In genomic region chr7:115033917-115034459, GRCh38 we compare ENCODE assay signal across 1 cellular context.
TF ChIP-seq lines count a peak whose summit lies in the region.

No MANE protein-coding gene starts in this region.

TF ChIP-seq in GM12878, 131 proteins besides CTCF, POLR2A, EP300 and RAD21 (continued from another document):
- no peak for TF ChIP-seq CUX1 (IDR thresholded peaks at IDR 0.05; ENCODE audit: insufficient replicate concordance, low read depth, low read length)
- TF ChIP-seq MTA2 (IDR thresholded peaks at IDR 0.05; ENCODE audit: low read depth): peak; percentile 38; the same call in 1 of the 2 replicates
TF ChIP-seq in GM12878: peak in this region for 5.
